ENCODE assay signal across 30 cellular contexts in the genomic region with DNA sequence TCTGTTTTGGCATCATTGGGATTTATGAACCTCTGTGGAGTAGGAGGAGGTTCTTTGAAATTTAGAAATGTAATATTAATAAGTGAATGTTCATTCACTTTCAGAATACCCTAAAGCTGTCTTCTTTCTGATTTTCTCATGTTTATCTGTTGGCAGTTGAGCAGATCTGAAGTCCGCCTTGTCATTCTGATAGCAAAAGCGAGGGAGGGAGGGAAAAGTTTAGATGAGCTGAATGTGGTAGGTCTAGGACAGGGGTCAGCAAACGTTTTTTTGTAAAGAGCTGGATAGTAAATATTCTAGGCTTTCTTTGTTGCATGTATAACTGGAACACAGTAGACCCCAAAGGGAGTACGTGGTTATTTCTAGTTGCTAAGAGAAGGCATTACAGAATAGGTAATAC.
"Had no signal": no experiment of that assay in that cellular context is flagged by ENCODE, and none has a peak within 500 bp of the region (broad histone marks: within the 10 kb centered on the region; RNA-seq: fewer than 3 reads in every experiment).

No MANE protein-coding gene starts in this region.

- ATAC-seq: activated CD4-positive, alpha-beta T cell treated with anti-CD3 and anti-CD28 coated beads for 36 hours; activated CD4-positive, CD25-positive, alpha-beta regulatory T cell treated with anti-CD3 and anti-CD28 coated beads, Interleukin-2, amount 50 U/mL, for 24 hours; activated CD8-positive, alpha-beta memory T cell treated with anti-CD3 and anti-CD28 coated beads, Interleukin-2, amount 10 ng/mL, durations not matched to agents 7 days and 5 days; activated CD8-positive, alpha-beta T cell treated with anti-CD3 and anti-CD28 coated beads, Interleukin-2, amount 10 ng/mL, durations not matched to agents 7 days and 5 days; activated naive CD8-positive, alpha-beta T cell treated with anti-CD3 and anti-CD28 coated beads, Interleukin-2, amount 50 U/mL, for 24 hours; body of pancreas; WTC11 had no signal

- DNase-seq: activated CD4-positive, alpha-beta memory T cell treated with anti-CD3 and anti-CD28 coated beads, Interleukin-2, amount 10 ng/mL, durations not matched to agents 7 days and 5 days; activated CD4-positive, alpha-beta T cell treated with anti-CD3 and anti-CD28 coated beads for 1 hour; activated CD4-positive, alpha-beta T cell treated with anti-CD3 and anti-CD28 coated beads for 36 hours; activated CD4-positive, alpha-beta T cell treated with anti-CD3 and anti-CD28 coated beads for 48 hours; activated CD4-positive, alpha-beta T cell treated with anti-CD3 and anti-CD28 coated beads, Interleukin-2, amount 10 ng/mL, durations not matched to agents 7 days and 5 days; activated CD4-positive, alpha-beta T cell treated with anti-CD3 and anti-CD28 coated beads, Interleukin-2, amount 50 U/mL, for 48 hours; activated CD4-positive, CD25-positive, alpha-beta regulatory T cell; activated CD8-positive, alpha-beta memory T cell treated with anti-CD3 and anti-CD28 coated beads for 24 hours; activated CD8-positive, alpha-beta memory T cell treated with anti-CD3 and anti-CD28 coated beads, Interleukin-2, amount 10 ng/mL, durations not matched to agents 7 days and 5 days; activated CD8-positive, alpha-beta memory T cell treated with anti-CD3 and anti-CD28 coated beads, Interleukin-2, amount 50 U/mL, for 48 hours; activated CD8-positive, alpha-beta T cell treated with anti-CD3 and anti-CD28 coated beads, Interleukin-2, amount 10 ng/mL, durations not matched to agents 7 days and 5 days; activated effector memory CD4-positive, alpha-beta T cell treated with Interleukin-2 at 50 U/mL for 16 hours; activated gamma-delta T cell; activated naive CD4-positive, alpha-beta T cell treated with anti-CD3 and anti-CD28 coated beads, Interleukin-2, amount 10 ng/mL, durations not matched to agents 7 days and 5 days; activated naive CD4-positive, alpha-beta T cell treated with Interleukin-2 at 50 U/mL for 16 hours; activated naive CD8-positive, alpha-beta T cell treated with anti-CD3 and anti-CD28 coated beads, Interleukin-2, amount 10 ng/mL, durations not matched to agents 7 days and 5 days; activated naive CD8-positive, alpha-beta T cell treated with anti-CD3 and anti-CD28 coated beads, Interleukin-2, amount 50 U/mL, for 24 hours; activated T-cell treated with anti-CD3 and anti-CD28 coated beads, Interleukin-2, amount 50 U/mL, for 24 hours; activated T-cell treated with anti-CD3 and anti-CD28 coated beads, Interleukin-2, amount 50 U/mL, for 48 hours; amygdala; anterior cingulate cortex; body of pancreas; brain microvascular endothelial cell; central memory CD4-positive, alpha-beta T cell; T-helper 1 cell; T-helper 2 cell; T-helper 9 cell; WERI-Rb-1 had no signal
